Comparison of ENCODE assay signal across 23 cellular contexts in the genomic region with DNA sequence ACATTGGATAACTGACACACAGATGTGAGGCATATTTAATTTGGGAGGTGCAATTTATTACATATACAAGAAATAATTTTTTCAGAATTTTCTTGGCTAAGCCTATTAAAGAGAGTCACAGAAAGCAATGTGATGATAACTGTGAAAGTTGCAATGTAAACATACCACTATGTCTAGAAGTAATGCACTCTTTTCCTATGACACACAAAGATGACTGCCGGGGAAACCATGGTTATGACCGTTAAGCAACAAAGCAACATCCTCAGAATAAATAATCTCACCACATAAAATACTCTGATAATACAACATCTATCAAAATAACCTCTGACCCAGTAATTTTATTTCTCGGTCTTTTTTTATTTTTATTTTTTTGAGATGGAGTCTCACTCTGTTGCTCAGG.
"Had no signal": no experiment of that assay in that cellular context is flagged by ENCODE, and none has a peak within 500 bp of the region (broad histone marks: within the 10 kb centered on the region; RNA-seq: fewer than 3 reads in every experiment).

No MANE protein-coding gene starts in this region.

- H3K27ac ChIP-seq: heart left ventricle, left lung, lower lobe of right lung, neural progenitor cell, ovary, right atrium auricular region, sigmoid colon, skin epidermis, testis, tibial nerve had no signal

- H3K9me3 Mint-ChIP-seq: memory B cell; mesothelial cell of epicardium; natural killer cell treated with Interleukin-12 subunit alpha and Interleukin-12 subunit beta and Interleukin-15 and Interleukin-18, amount 100 ng/mL, for 72 hours; neural progenitor cell; stimulated activated naive B cell treated with anti-CD40 and anti-IgM and Interleukin-4, amounts not matched to agents 10 μg/mL and 1 μg/mL and 100 μg/mL, for 72 hours; stimulated activated naive CD8-positive, alpha-beta T cell treated with anti-CD3 and anti-CD28 coated beads, Interleukin-15, amount 100 ng/mL, for 72 hours had no signal

- H3K4me1 Mint-ChIP-seq: memory B cell; neural progenitor cell; stimulated activated naive B cell treated with anti-CD40 and anti-IgM and Interleukin-4, amounts not matched to agents 10 μg/mL and 1 μg/mL and 100 μg/mL, for 72 hours; stimulated activated naive CD8-positive, alpha-beta T cell treated with anti-CD3 and anti-CD28 coated beads, Interleukin-15, amount 100 ng/mL, for 72 hours had no signal

- H3K9ac ChIP-seq: neural progenitor cell had no signal

- H3K4me3 ChIP-seq: heart left ventricle, left lung, lower lobe of right lung, neural progenitor cell, ovary, right atrium auricular region, sigmoid colon, skin epidermis, testis, tibial nerve had no signal

- H3K4me2 ChIP-seq: neural progenitor cell had no signal

- H3K27me3 Mint-ChIP-seq: memory B cell; natural killer cell treated with Interleukin-12 subunit alpha and Interleukin-12 subunit beta and Interleukin-15 and Interleukin-18, amount 100 ng/mL, for 72 hours; stimulated activated naive B cell treated with anti-CD40 and anti-IgM and Interleukin-4, amounts not matched to agents 10 μg/mL and 1 μg/mL and 100 μg/mL, for 72 hours; stimulated activated naive CD8-positive, alpha-beta T cell treated with anti-CD3 and anti-CD28 coated beads, Interleukin-15, amount 100 ng/mL, for 72 hours had no signal

- H3K27me3 ChIP-seq: heart left ventricle, left lung, neural progenitor cell, ovary, right atrium auricular region, sigmoid colon, testis, tibial nerve had no signal

- FAIRE-seq: endometrium, frontal cortex, keratinocyte had no signal

- H3K27ac Mint-ChIP-seq: memory B cell; mesothelial cell of epicardium; natural killer cell treated with Interleukin-12 subunit alpha and Interleukin-12 subunit beta and Interleukin-15 and Interleukin-18, amount 100 ng/mL, for 72 hours; neural progenitor cell; stimulated activated naive B cell treated with anti-CD40 and anti-IgM and Interleukin-4, amounts not matched to agents 10 μg/mL and 1 μg/mL and 100 μg/mL, for 72 hours had no signal

- DNase-seq: effector memory CD4-positive, alpha-beta T cell; heart left ventricle; left lung; lower lobe of right lung; nucleus accumbens; ovary; stimulated activated CD4-positive, alpha-beta T cell treated with anti-CD3 and anti-CD28 coated beads, Interleukin-2, amount 100 ng/mL, for 24 hours; stimulated activated CD4-positive, alpha-beta T cell treated with anti-CD3 and anti-CD28 coated beads, Interleukin-4, amount 100 ng/mL, for 4 hours; stimulated activated naive B cell treated with anti-CD40 and anti-IgM and Interleukin-4, amounts not matched to agents 10 μg/mL and 1 μg/mL and 100 μg/mL, for 72 hours; stimulated activated naive CD8-positive, alpha-beta T cell treated with anti-CD3 and anti-CD28 coated beads, Interleukin-15, amount 100 ng/mL, for 72 hours; testis had no signal

- H3K9me3 ChIP-seq: heart left ventricle, left lung, lower lobe of right lung, ovary, right atrium auricular region, sigmoid colon, testis, tibial nerve had no signal

- H3K4me1 ChIP-seq: left lung, lower lobe of right lung, neural progenitor cell, right atrium auricular region, sigmoid colon, tibial nerve had no signal

- ATAC-seq: esophagus mucosa; heart left ventricle; left lung; lower lobe of right lung; natural killer cell treated with Interleukin-12 subunit alpha and Interleukin-12 subunit beta and Interleukin-15 and Interleukin-18, amount 100 ng/mL, for 72 hours; stimulated activated naive B cell treated with anti-CD40 and anti-IgM and Interleukin-4, amounts not matched to agents 10 μg/mL and 1 μg/mL and 100 μg/mL, for 72 hours; stimulated activated naive CD8-positive, alpha-beta T cell treated with anti-CD3 and anti-CD28 coated beads, Interleukin-15, amount 100 ng/mL, for 72 hours had no signal

- H3K36me3 ChIP-seq: neural progenitor cell, ovary had no signal

- H2AFZ ChIP-seq: neural progenitor cell had no signal

- H3K4me3 Mint-ChIP-seq: memory B cell; mesothelial cell of epicardium; natural killer cell treated with Interleukin-12 subunit alpha and Interleukin-12 subunit beta and Interleukin-15 and Interleukin-18, amount 100 ng/mL, for 72 hours; neural progenitor cell; stimulated activated naive B cell treated with anti-CD40 and anti-IgM and Interleukin-4, amounts not matched to agents 10 μg/mL and 1 μg/mL and 100 μg/mL, for 72 hours; stimulated activated naive CD8-positive, alpha-beta T cell treated with anti-CD3 and anti-CD28 coated beads, Interleukin-15, amount 100 ng/mL, for 72 hours had no signal
